ENCODE assay signal across 1 cellular context in genomic region chr12:120228291-120229070, GRCh38.
A peak's percentile ranks its signal among the peaks of the same experiment; 100 is the strongest.
TF ChIP-seq lines count a peak whose summit lies in the region.

No MANE protein-coding gene starts in this region.

TF ChIP-seq in A549, 52 proteins besides CTCF, POLR2A, EP300 and RAD21 (continued from another document):
- TF ChIP-seq MAX (IDR thresholded peaks at IDR 0.05), result peak; percentile 91
- no peak for TF ChIP-seq ATOH8 (CRISPR knock-in tag; IDR thresholded peaks at IDR 0.05; ENCODE audit: low read depth)
- no peak for TF ChIP-seq KDM1A (IDR thresholded peaks at IDR 0.05; ENCODE audit: low read depth)
- peak; percentile 99 for TF ChIP-seq SMC3 (IDR thresholded peaks at IDR 0.05)
- TF ChIP-seq HDAC2 (IDR thresholded peaks at IDR 0.05), result no peak
- TF ChIP-seq E2F6 (IDR thresholded peaks at IDR 0.05; ENCODE audit: borderline replicate concordance, low read depth), result peak; percentile 56; the same call in 1 of the 2 replicates
